In the genomic region with DNA sequence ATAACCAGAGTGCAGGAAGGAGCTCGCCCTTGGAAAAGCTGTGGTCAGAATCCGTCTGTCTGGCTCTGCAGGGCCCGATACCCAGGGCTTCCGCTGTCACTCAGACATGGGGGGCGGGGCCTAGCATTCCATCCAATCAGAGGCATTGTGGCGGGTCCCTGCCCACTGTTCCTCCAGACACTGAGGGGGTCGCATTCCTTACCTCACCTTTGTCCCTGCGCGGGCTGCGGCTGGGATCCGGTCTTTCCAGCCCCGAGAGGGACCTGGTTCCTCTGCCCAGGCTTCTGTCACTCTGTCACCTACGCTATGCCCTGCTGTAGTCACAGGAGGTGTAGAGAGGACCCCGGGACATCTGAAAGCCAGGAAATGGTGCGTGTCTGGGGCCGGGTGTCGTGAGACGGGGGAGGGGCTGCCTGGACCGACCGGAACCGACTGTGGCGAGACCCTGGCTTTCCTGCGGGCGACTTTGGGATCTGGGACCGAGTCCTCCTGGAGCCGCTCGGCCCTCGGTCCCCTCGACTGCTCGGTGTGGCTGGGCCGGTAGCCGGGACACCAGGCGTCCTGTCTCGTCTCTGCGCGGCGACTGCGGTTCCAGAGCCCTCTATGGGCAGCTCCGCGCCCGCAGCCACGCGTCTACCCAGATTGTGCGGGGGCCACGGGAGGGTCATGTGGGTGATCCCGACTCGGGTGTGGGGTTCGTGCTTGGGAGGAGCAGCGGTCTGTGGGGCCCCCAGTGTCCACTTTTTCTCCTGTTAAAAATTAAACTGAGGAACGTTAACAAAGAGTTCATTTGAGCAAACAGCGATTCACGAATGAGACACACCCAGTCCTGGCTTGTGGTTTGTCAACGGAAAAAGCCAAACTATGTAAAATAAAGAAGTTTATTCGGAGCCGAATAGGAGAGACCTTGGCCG, we compare ENCODE assay signal across 8 cellular contexts. TPM values are rescaled to one million over a fixed set of nuclear protein-coding genes. Genes with fewer than 3 reads are reported as not detected.
A peak's percentile ranks its signal among the peaks of the same experiment; 100 is the strongest.
DNase-seq lines count a peak whose midpoint lies in the region; ATAC-seq and TF ChIP-seq lines count a peak whose summit lies in the region.

A gene (plus strand): TSS at position 165 of the 914 bp plus-strand sequence. CDS start 142 bp downstream, at position 307.

- peaks cover 3 to 5% of the 10 kb centered on the region in 2 donors for H3K4me1 ChIP-seq in thyroid gland

- WGBS in thyroid gland, 2 donors = 0 to 1% methylated on average over 41 to 50 of the region's 56 CpGs

- DNase-seq in GM03348 (ENCODE audit: low spot score) (peak; percentile 95), SW480 (ENCODE audit: low spot score) (peak; percentile 91), amniotic stem cell (lab: John Stamatoyannopoulos, UW) (peak; percentile 50), left ventricle myocardium superior (peak; percentile 93), pons (ENCODE audit: low spot score) (peak; percentile 77), thyroid gland (peak; percentile 96)
- DNase-seq in Jurkat, Clone E6-1 (ENCODE audit: low read depth, low spot score) = no peak

- TF ChIP-seq POLR2A in thyroid gland (IDR thresholded peaks at IDR 0.05) = peak; percentile 20 to 88

- intact Hi-C loops in left ventricle myocardium superior (cut with micrococcal nuclease) = loop anchor here (10.0 kb wide), 1 partner anchor 257 kb away; a partner anchor contains a TSS
- intact Hi-C loops in thyroid gland (cut with DNase I) = loop anchor here (10.0 kb wide), 1 partner anchor 257 kb away; a partner anchor contains a TSS

- H3K9me3 ChIP-seq in thyroid gland = no peaks in the 10 kb centered on the region

- H3K27ac ChIP-seq in thyroid gland = peak within 1 kb of the TSS; percentile 73 to 87 (median 73)

- peak; percentile 100 for ATAC-seq in left ventricle myocardium superior
- no peak for ATAC-seq in GM18858 (IDR thresholded peaks at IDR 0.05; ENCODE audit: unreplicated experiment)

- peak in 3 of 6 experiments; percentile 15 to 22 (median 18) for TF ChIP-seq CTCF in thyroid gland (IDR thresholded peaks at IDR 0.05)

- no peaks in the 10 kb centered on the region for H3K27me3 ChIP-seq in thyroid gland

- H3K4me3 ChIP-seq in Jurkat, Clone E6-1 (ENCODE audit: low read length) = 0 out of 2 replicates have a peak within 1 kb of the TSS, but pooled peaks have one; percentile 0
- H3K4me3 ChIP-seq in thyroid gland (replicated peaks in 1 of 3) = peak within 1 kb of the TSS; percentile 41 to 56 (median 45)

- H3K36me3 ChIP-seq in thyroid gland = no peaks in the 10 kb centered on the region

RNA-seq across cellular contexts. Expression of the gene that starts here (rescaled TPM):
- 1.8 TPM for polyA plus RNA-seq in Jurkat, Clone E6-1 (2012; ENCODE audit: insufficient read depth, insufficient read length)
- total RNA-seq in left ventricle myocardium superior (4.0 TPM), thyroid gland (10 to 100 TPM; 14.1 to 20.0 (median 16.7) TPM)
